8 cellular contexts compared by ENCODE assay signal in genomic region chr12:19739195-19739776, GRCh38.
A peak's percentile ranks its signal among the peaks of the same experiment; 100 is the strongest.
DNase-seq lines count a peak whose midpoint lies in the region; ATAC-seq and TF ChIP-seq lines count a peak whose summit lies in the region.

No MANE protein-coding gene starts in this region.

- no peak for ATAC-seq in GM18505 (IDR thresholded peaks at IDR 0.05; ENCODE audit: unreplicated experiment)
- no peak for ATAC-seq in HG03469 (IDR thresholded peaks at IDR 0.05; ENCODE audit: unreplicated experiment)

- no peak overlapping the region for H3K4me3 ChIP-seq in GM23248

- H3K9ac ChIP-seq in GM23248 = no peak overlapping the region

- H3K27ac ChIP-seq in GM23248 = no peak overlapping the region

- DNase-seq in COR-L47 (lab: John Stamatoyannopoulos, UW) (peak; percentile 7), GM23248 (peak; percentile 72), NCI-H2196 (lab: John Stamatoyannopoulos, UW; ENCODE audit: unreplicated experiment) (peak; percentile 83), astrocyte of the hippocampus (ENCODE audit: low read depth, low spot score) (peak; percentile 83), iPS DF 4.7 (ENCODE audit: extremely low read depth, low spot score) (peak; percentile 28)
- DNase-seq in stimulated activated CD8-positive, alpha-beta memory T cell treated with anti-CD3 and anti-CD28 coated beads, Interleukin-4, amount 100 ng/mL, for 48 hours = peak; percentile 37

- WGBS in GM23248 (ENCODE audit: low coverage in 1 of 2, low lambda C conversion rate in 2 of 2, missing lambda C conversion rate in 2 of 2), 2 experiments = 52 to 56% methylated on average over 3 of the region's 3 CpGs

- no peaks in the 10 kb centered on the region for H3K79me2 ChIP-seq in GM23248 (ENCODE audit: insufficient read depth)

- in situ Hi-C loops in GM23248 (cut with MboI) = no loop called here

- H3K4me1 ChIP-seq in GM23248 (ENCODE audit: insufficient read depth) = 0 out of 2 replicates have a peak, but pooled peaks cover 4% of the 10 kb centered on the region

- H3K9me3 ChIP-seq in GM23248 (ENCODE audit: low read depth) = no peaks in the 10 kb centered on the region

- H4K20me1 ChIP-seq in GM23248 (ENCODE audit: insufficient read depth) = no peaks in the 10 kb centered on the region

- H3F3A ChIP-seq in GM23248 (ENCODE audit: insufficient read depth) = no peaks in the 10 kb centered on the region

- peaks cover 6% of the 10 kb centered on the region; the same call in 1 of the 2 replicates for H3K27me3 ChIP-seq in GM23248 (replicated peaks; ENCODE audit: insufficient read depth)

- no peaks in the 10 kb centered on the region for H3K36me3 ChIP-seq in GM23248 (ENCODE audit: low read depth)

- H2AFZ ChIP-seq in GM23248 = no peak overlapping the region

- H3K9me2 ChIP-seq in GM23248 (ENCODE audit: insufficient read depth) = no peaks in the 10 kb centered on the region

- TF ChIP-seq POLR2A in GM18505 (IDR thresholded peaks at IDR 0.05; ENCODE audit: borderline replicate concordance, extremely low read depth, insufficient read depth, insufficient read length) = no peak

- H3K4me2 ChIP-seq in GM23248 (ENCODE audit: unreplicated experiment) = no peak overlapping the region

Comparison
In these comparisons a context has a peak if more than half of its experiments do, and no peak if none do; other contexts are left out.
1. DNase-seq: peak in every context shown above with its lines; median percentile 83 in NCI-H2196; 83 in astrocyte of the hippocampus; 72 in GM23248; 37 in stimulated activated CD8-positive, alpha-beta memory T cell treated with anti-CD3 and anti-CD28 coated beads, Interleukin-4, amount 100 ng/mL, for 48 hours; 28 in iPS DF 4.7; 7 in COR-L47.